21 cellular contexts compared by ENCODE assay signal in genomic region chr14:102392506-102392905, GRCh38. TPM values are rescaled to one million over a fixed set of nuclear protein-coding genes. Genes with fewer than 3 reads are reported as not detected.
DNase-seq lines count a peak whose midpoint lies in the region; ATAC-seq and TF ChIP-seq lines count a peak whose summit lies in the region.
"Had no signal": no experiment of that assay in that cellular context is flagged by ENCODE, and none has a peak within 500 bp of the region (broad histone marks: within the 10 kb centered on the region; RNA-seq: fewer than 3 reads in every experiment).

No MANE protein-coding gene starts in this region.

- intact Hi-C loops in testis (cut with DNase I; ENCODE audit: low total_unique reads) = no loop called here

- TF ChIP-seq POLR2A in testis (IDR thresholded peaks at IDR 0.05) = no peak

- DNase-seq in activated naive CD8-positive, alpha-beta T cell treated with anti-CD3 and anti-CD28 coated beads for 36 hours = no peak
- DNase-seq in activated naive CD8-positive, alpha-beta T cell treated with anti-CD3 and anti-CD28 coated beads, Interleukin-2, amount 50 U/mL, for 24 hours = no peak
- DNase-seq in NCI-H1092 treated with DMSO at 0.1 percent for 48 hours (lab: John Stamatoyannopoulos, UW) (peak; percentile 89), astrocyte of the spinal cord (ENCODE audit: low read depth, low spot score) (peak; percentile 6), neural crest cell (ENCODE audit: low read depth, low spot score) (no peak), testis (no peak)
- no peak for DNase-seq in activated CD4-positive, CD25-positive, alpha-beta regulatory T cell (lab: John Stamatoyannopoulos, UW)
- DNase-seq: activated CD8-positive, alpha-beta memory T cell treated with anti-CD3 and anti-CD28 coated beads for 24 hours; cortex of kidney; foreskin keratinocyte; NCI-H1105; NCI-H748 treated with DMSO at 0.1 percent for 48 hours; OCI-M1; right lobe of liver; SHP77; stimulated activated CD4-positive, alpha-beta T cell treated with anti-CD3 and anti-CD28 coated beads, Interleukin-15, amount 100 ng/mL, for 24 hours had no signal

- no peak overlapping the region for H3K4me3 Mint-ChIP-seq in activated naive CD8-positive, alpha-beta T cell treated with anti-CD3 and anti-CD28 coated beads for 36 hours
- H3K4me3 Mint-ChIP-seq in activated naive CD8-positive, alpha-beta T cell treated with anti-CD3 and anti-CD28 coated beads, Interleukin-2, amount 50 U/mL, for 24 hours = no peak overlapping the region
- H3K4me3 Mint-ChIP-seq in neural crest cell = no peak overlapping the region
- H3K4me3 Mint-ChIP-seq: activated naive CD8-positive, alpha-beta T cell; activated T-helper 1 cell treated with anti-CD3 and anti-CD28 coated beads, Interleukin-12 subunit alpha, Interleukin-12 subunit beta, Interleukin-2, Interleukin-4 antibody, amounts not matched to agents 30 ng/mL and 10 ng/mL and 1 ng/mL, durations not matched to agents 14 hours and 24 hours and 36 hours had no signal

- no peak overlapping the region for H3K4me3 ChIP-seq in astrocyte of the spinal cord (ENCODE audit: low read depth, low read length)
- H3K4me3 ChIP-seq in testis = no peak overlapping the region
- H3K4me3 ChIP-seq: A549, right lobe of liver had no signal

- H3K27me3 ChIP-seq in testis = no peaks in the 10 kb centered on the region
- H3K27me3 ChIP-seq: foreskin keratinocyte, right lobe of liver had no signal

- H3K27ac Mint-ChIP-seq in activated naive CD8-positive, alpha-beta T cell treated with anti-CD3 and anti-CD28 coated beads for 36 hours = peak overlapping the region; percentile 27
- H3K27ac Mint-ChIP-seq in activated naive CD8-positive, alpha-beta T cell treated with anti-CD3 and anti-CD28 coated beads, Interleukin-2, amount 50 U/mL, for 24 hours = no peak overlapping the region
- H3K27ac Mint-ChIP-seq in neural crest cell (ENCODE audit: unreplicated experiment) = peak overlapping the region; percentile 15
- H3K27ac Mint-ChIP-seq: activated naive CD8-positive, alpha-beta T cell; activated T-helper 1 cell treated with anti-CD3 and anti-CD28 coated beads, Interleukin-12 subunit alpha, Interleukin-12 subunit beta, Interleukin-2, Interleukin-4 antibody, amounts not matched to agents 30 ng/mL and 10 ng/mL and 1 ng/mL, durations not matched to agents 14 hours and 24 hours and 36 hours had no signal

- H3K9me3 ChIP-seq in testis = no peaks in the 10 kb centered on the region
- H3K9me3 ChIP-seq: right lobe of liver had no signal

- peaks cover 26% of the 10 kb centered on the region for H3K36me3 Mint-ChIP-seq in activated naive CD8-positive, alpha-beta T cell treated with anti-CD3 and anti-CD28 coated beads for 36 hours
- H3K36me3 Mint-ChIP-seq in activated naive CD8-positive, alpha-beta T cell treated with anti-CD3 and anti-CD28 coated beads, Interleukin-2, amount 50 U/mL, for 24 hours (ENCODE audit: low read depth) = peaks cover 10% of the 10 kb centered on the region
- peaks cover 19% of the 10 kb centered on the region for H3K36me3 Mint-ChIP-seq in neural crest cell (ENCODE audit: low read depth)

- TF ChIP-seq CTCF in astrocyte of the spinal cord (IDR thresholded peaks at IDR 0.05; ENCODE audit: low read depth, low read length) (no peak), neural crest cell (conservative IDR thresholded peaks at IDR 0.05) (no peak), testis (IDR thresholded peaks at IDR 0.05) (no peak)

- peaks cover 5% of the 10 kb centered on the region for H3K4me1 ChIP-seq in testis
- H3K4me1 ChIP-seq: A549, foreskin keratinocyte, right lobe of liver had no signal

- H3K27me3 Mint-ChIP-seq in activated naive CD8-positive, alpha-beta T cell treated with anti-CD3 and anti-CD28 coated beads for 36 hours = no peaks in the 10 kb centered on the region
- H3K27me3 Mint-ChIP-seq in activated naive CD8-positive, alpha-beta T cell treated with anti-CD3 and anti-CD28 coated beads, Interleukin-2, amount 50 U/mL, for 24 hours = no peaks in the 10 kb centered on the region
- no peaks in the 10 kb centered on the region for H3K27me3 Mint-ChIP-seq in neural crest cell (ENCODE audit: low read depth)
- H3K27me3 Mint-ChIP-seq: activated naive CD8-positive, alpha-beta T cell had no signal

- H3K27ac ChIP-seq in testis = no peak overlapping the region
- H3K27ac ChIP-seq: A549, C4-2B, foreskin keratinocyte, right lobe of liver had no signal

- H3K4me1 Mint-ChIP-seq in activated naive CD8-positive, alpha-beta T cell treated with anti-CD3 and anti-CD28 coated beads for 36 hours = peaks cover 23% of the 10 kb centered on the region
- H3K4me1 Mint-ChIP-seq in activated naive CD8-positive, alpha-beta T cell treated with anti-CD3 and anti-CD28 coated beads, Interleukin-2, amount 50 U/mL, for 24 hours = peaks cover 20% of the 10 kb centered on the region
- peaks cover 30% of the 10 kb centered on the region for H3K4me1 Mint-ChIP-seq in neural crest cell

- WGBS in testis, 2 donors = 76 to 84% methylated on average over 4 of the region's 4 CpGs

- H3K36me3 ChIP-seq in testis (ENCODE audit: low read depth, missing control alignments) = no peaks in the 10 kb centered on the region
- H3K36me3 ChIP-seq: right lobe of liver had no signal

- peaks cover 8% of the 10 kb centered on the region for H3K9me3 Mint-ChIP-seq in activated naive CD8-positive, alpha-beta T cell treated with anti-CD3 and anti-CD28 coated beads for 36 hours
- H3K9me3 Mint-ChIP-seq in activated naive CD8-positive, alpha-beta T cell treated with anti-CD3 and anti-CD28 coated beads, Interleukin-2, amount 50 U/mL, for 24 hours = peaks cover 5% of the 10 kb centered on the region
- H3K9me3 Mint-ChIP-seq in neural crest cell = no peaks in the 10 kb centered on the region

- ATAC-seq in activated naive CD8-positive, alpha-beta T cell treated with anti-CD3 and anti-CD28 coated beads, Interleukin-2, amount 50 U/mL, for 24 hours = no peak
- ATAC-seq in HG03196 (IDR thresholded peaks at IDR 0.05; ENCODE audit: unreplicated experiment) = no peak
- ATAC-seq: A549, foreskin keratinocyte, right lobe of liver had no signal

- in situ Hi-C loops in astrocyte of the spinal cord (cut with HindIII; ENCODE audit: low sequenced_read_pairs) = no loop called here

RNA-seq across cellular contexts. Expression of gene TECPR2, which starts 29.8 kb away (rescaled TPM):
- 1 to 10 TPM; 4.8 to 5.7 TPM for total RNA-seq in activated naive CD8-positive, alpha-beta T cell treated with anti-CD3 and anti-CD28 coated beads for 36 hours
- total RNA-seq in neural crest cell (27.0 and 28.3 TPM in 2 replicates), testis (10 to 100 TPM; 43.4 to 65.9 TPM)
- polyA plus RNA-seq in testis (ENCODE audit: insufficient read depth, low read depth, low replicate concordance) = 43.6 TPM

RNA-seq across cellular contexts. Expression of gene CINP, which starts 29.8 kb away (rescaled TPM):
- 10 to 100 TPM; 59.2 to 61.8 TPM for total RNA-seq in activated naive CD8-positive, alpha-beta T cell treated with anti-CD3 and anti-CD28 coated beads for 36 hours
- total RNA-seq in neural crest cell (35.5 and 37.3 TPM in 2 replicates), testis (10 to 100 TPM; 55.1 to 70.1 TPM)
- 80.6 TPM for polyA plus RNA-seq in testis (ENCODE audit: insufficient read depth, low read depth, low replicate concordance)

Comparison
In these comparisons a context has a peak if more than half of its experiments do, and no peak if none do; other contexts are left out.
1. DNase-seq: peak in NCI-H1092 treated with DMSO at 0.1 percent for 48 hours (single experiment) and astrocyte of the spinal cord (single experiment); none in activated naive CD8-positive, alpha-beta T cell treated with anti-CD3 and anti-CD28 coated beads for 36 hours (single experiment), activated naive CD8-positive, alpha-beta T cell treated with anti-CD3 and anti-CD28 coated beads, Interleukin-2, amount 50 U/mL, for 24 hours (single experiment), neural crest cell (single experiment), activated CD4-positive, CD25-positive, alpha-beta regulatory T cell (0 of 4) and testis (single experiment).